8 cellular contexts compared by ENCODE assay signal in the genomic region with DNA sequence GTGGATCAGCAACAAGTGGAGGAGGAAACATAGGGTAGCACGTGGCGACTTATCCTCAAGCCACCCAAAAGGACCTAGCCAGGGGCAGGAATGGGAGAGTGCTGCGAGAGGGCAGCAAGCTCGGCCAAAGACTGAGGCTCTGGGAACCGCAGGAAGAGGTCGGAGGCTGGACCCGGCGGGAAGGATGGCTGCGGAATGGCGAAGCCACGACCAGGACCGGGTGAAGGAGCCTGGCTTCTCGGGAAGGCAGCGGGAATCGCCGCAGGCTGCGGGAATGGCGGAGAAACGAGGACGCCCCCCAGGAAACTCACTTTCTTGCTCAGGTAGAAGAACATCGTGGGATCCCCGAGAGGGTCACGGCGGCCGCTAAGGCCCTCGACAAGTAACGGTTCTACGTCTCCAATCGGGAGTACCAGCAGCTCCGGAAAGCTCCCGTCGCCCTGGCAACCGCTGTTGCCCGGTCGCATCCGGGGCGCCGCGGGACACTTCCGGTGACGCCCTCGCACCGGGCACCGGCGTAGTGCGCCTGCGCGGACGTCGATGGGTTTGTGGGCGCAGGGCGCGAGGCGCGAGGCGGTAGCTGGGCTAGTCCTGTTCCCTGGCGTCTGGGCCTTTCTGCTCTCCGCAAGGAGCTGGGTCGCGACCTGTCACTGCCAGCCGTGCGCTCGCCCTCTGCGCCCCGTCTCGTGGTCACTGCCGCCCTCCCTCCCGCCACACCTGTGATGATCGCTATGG. TPM values are rescaled to one million over a fixed set of nuclear protein-coding genes. Genes with fewer than 3 reads are reported as not detected.
A peak's percentile ranks its signal among the peaks of the same experiment; 100 is the strongest.
DNase-seq lines count a peak whose midpoint lies in the region; ATAC-seq and TF ChIP-seq lines count a peak whose summit lies in the region.

A gene (minus strand): TSS at position 425 of the 735 bp plus-strand sequence. CDS start 90 bp downstream, at position 335.

- H3K9me3 ChIP-seq in right lobe of liver = no peaks in the 10 kb centered on the region

- TF ChIP-seq POLR2A in right lobe of liver (IDR thresholded peaks at IDR 0.05) = peak; percentile 40

- intact Hi-C loops in dorsolateral prefrontal cortex (cut with DNase I) = loop anchor here (2.0 to 5.0 kb wide), 3 partner anchors 61 to 88 kb away; a partner anchor contains a TSS
- intact Hi-C loops in right lobe of liver (cut with DNase I) = no loop called here

- ATAC-seq in GM19351 (IDR thresholded peaks at IDR 0.05; ENCODE audit: unreplicated experiment) (peak; percentile 84), HG03469 (IDR thresholded peaks at IDR 0.05; ENCODE audit: unreplicated experiment) (peak; percentile 81), right lobe of liver (peak; percentile 99)

- no peaks in the 10 kb centered on the region for H3K27me3 ChIP-seq in dorsolateral prefrontal cortex
- no peaks in the 10 kb centered on the region for H3K27me3 ChIP-seq in right lobe of liver

- H3K4me3 ChIP-seq in dorsolateral prefrontal cortex = peak within 1 kb of the TSS; percentile 61 to 97 (median 87)
- peak within 1 kb of the TSS; percentile 71 to 88 (median 85) for H3K4me3 ChIP-seq in right lobe of liver

- no peaks in the 10 kb centered on the region for H3K36me3 ChIP-seq in right lobe of liver

- peaks cover 0 to 13% (median 0%) of the 10 kb centered on the region in 4 donors for H3K4me1 ChIP-seq in right lobe of liver

- DNase-seq in NCI-H526 treated with DMSO at 0.1 percent for 48 hours (lab: John Stamatoyannopoulos, UW) = peak; percentile 73
- DNase-seq in activated CD4-positive, alpha-beta T cell treated with anti-CD3 and anti-CD28 coated beads, Interleukin-2, amount 50 U/mL, for 4 hours = peak; percentile 81 to 83
- peak; percentile 83 to 96 (median 87) for DNase-seq in dorsolateral prefrontal cortex
- DNase-seq in right lobe of liver = peak; percentile 93 to 95 (median 93)
- DNase-seq in stimulated activated CD4-positive, alpha-beta T cell treated with anti-CD3 and anti-CD28 coated beads, Interleukin-4, amount 100 ng/mL, for 24 hours = peak; percentile 90

- H3K27ac ChIP-seq in C4-2B (peak within 1 kb of the TSS; percentile 76), dorsolateral prefrontal cortex (peak within 1 kb of the TSS in 41 of 59 donors; percentile 5 to 90 (median 61)), right lobe of liver (no peak within 1 kb of the TSS)

- 0% methylated on average over 34 of the region's 69 CpGs for WGBS in right lobe of liver (ENCODE audit: insufficient coverage, low coverage, low lambda C conversion rate, missing lambda C conversion rate)

- TF ChIP-seq CTCF in C4-2B (conservative IDR thresholded peaks at IDR 0.05) = no peak
- peak in 23 of 56 donors; percentile 14 to 50 (median 31) for TF ChIP-seq CTCF in dorsolateral prefrontal cortex (IDR thresholded peaks at IDR 0.05 in 54 of 56, conservative IDR thresholded peaks at IDR 0.05 in 2 of 56; ENCODE audit: low read depth in 1 of 56, partially characterized antibody in 56 of 56)
- no peak for TF ChIP-seq CTCF in right lobe of liver (IDR thresholded peaks at IDR 0.05)

RNA-seq across cellular contexts. Expression of the gene that starts here (rescaled TPM):
- 10 to 100 TPM in 111 of 120 experiments, 1 to 10 TPM in 9; 7.1 to 18.1 (median 12.9) TPM for total RNA-seq in dorsolateral prefrontal cortex
- 1 to 10 TPM; 1.2 to 3.3 (median 2.5) TPM for total RNA-seq in right lobe of liver

Comparison
In these comparisons a context has a peak if more than half of its experiments do, and no peak if none do; other contexts are left out.
1. H3K27ac ChIP-seq: peak in C4-2B (single experiment) and dorsolateral prefrontal cortex (41 of 59); none in right lobe of liver (0 of 3).
2. intact Hi-C loops: an anchor here in dorsolateral prefrontal cortex (2.0 to 5.0 kb wide); none called in right lobe of liver.
3. Peak in every context shown above with its lines, with median percentiles within 50 percentile points of each other: ATAC-seq and DNase-seq.